ENCODE assay signal across 8 cellular contexts in the genomic region with DNA sequence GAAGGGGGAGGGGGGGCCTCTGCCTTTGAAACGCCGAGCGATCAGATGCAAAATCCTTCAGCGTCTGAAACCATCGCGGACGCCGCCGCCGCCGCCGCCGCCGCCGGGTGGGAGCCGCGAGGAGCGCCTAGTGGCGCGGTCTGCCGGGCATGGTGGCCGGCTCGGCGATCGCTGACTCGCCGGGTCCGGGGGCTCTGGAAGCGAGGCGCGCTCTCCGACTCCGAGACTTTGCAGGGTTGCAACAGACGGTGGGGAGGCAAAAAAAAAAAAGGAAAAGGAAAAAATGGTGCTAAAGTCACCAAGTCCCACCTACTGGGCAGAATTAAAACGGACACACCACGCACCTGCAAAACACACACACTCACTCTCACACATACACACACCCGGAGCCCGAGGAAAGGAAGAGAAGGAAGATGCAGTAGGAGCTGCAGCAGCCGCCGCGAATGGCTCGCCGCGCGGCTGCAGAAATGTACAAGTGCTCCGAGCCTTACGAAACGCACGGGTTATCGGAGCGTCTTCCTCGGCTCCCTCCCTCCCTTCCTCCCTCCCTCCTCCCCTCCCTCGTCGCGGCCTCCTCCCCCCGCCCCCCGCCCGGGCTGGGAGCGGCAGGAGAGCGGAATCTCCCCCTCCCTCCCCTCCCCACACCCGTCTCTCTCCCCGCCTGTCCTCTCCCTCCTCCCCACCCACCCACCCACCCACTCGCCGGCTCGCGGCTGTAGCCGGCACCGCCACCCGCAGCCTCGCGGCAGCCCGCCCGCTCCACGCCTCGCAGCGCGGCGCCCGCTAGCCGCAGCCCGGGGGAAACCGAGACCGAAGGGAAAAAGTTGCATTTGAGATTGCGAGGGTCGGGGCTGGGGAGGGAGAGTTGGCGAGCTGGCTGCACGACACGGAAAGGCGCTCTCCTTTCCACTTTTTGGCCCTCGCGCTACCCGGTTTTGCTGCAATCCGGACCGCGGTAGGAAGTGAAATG. TPM values are rescaled to one million over a fixed set of nuclear protein-coding genes. Genes with fewer than 3 reads are reported as not detected.
DNase-seq lines count a peak whose midpoint lies in the region; ATAC-seq and TF ChIP-seq lines count a peak whose summit lies in the region.

Gene NTRK3 (minus strand): TSS at position 479 of the 970 bp plus-strand sequence. CDS start 586 bp downstream, outside the sequence.

- no peak for ATAC-seq in HG02884 (IDR thresholded peaks at IDR 0.05; ENCODE audit: unreplicated experiment)

- TF ChIP-seq POLR2A in vagina (IDR thresholded peaks at IDR 0.05): no peak

- peak within 1 kb of the TSS; percentile 7 for H3K4me3 ChIP-seq in colonic mucosa
- peak within 1 kb of the TSS; percentile 27 to 43 for H3K4me3 ChIP-seq in muscle layer of colon (ENCODE audit: low read depth in 1 of 2, low read length in 2 of 2)
- H3K4me3 ChIP-seq in vagina: peak within 1 kb of the TSS; percentile 36 to 46

- no peak for TF ChIP-seq CTCF in colonic mucosa (IDR thresholded peaks at IDR 0.05)
- TF ChIP-seq CTCF in vagina (IDR thresholded peaks at IDR 0.05): no peak
- no peak for TF ChIP-seq CTCF in GM20000 (IDR thresholded peaks at IDR 0.05; ENCODE audit: extremely low read depth, missing control alignments)

- H3K27ac ChIP-seq in colonic mucosa: no peak within 1 kb of the TSS
- no peak within 1 kb of the TSS for H3K27ac ChIP-seq in muscle layer of colon (ENCODE audit: low read depth, low read length)
- H3K27ac ChIP-seq in vagina: no peak within 1 kb of the TSS

- intact Hi-C loops in colonic mucosa (cut with DNase I) (no loop called here), vagina (cut with DNase I) (loop anchor here (10.0 kb wide), 1 partner anchor 302 kb away; no protein-coding TSS in a partner anchor)

- H3K9me3 ChIP-seq in colonic mucosa (no peaks in the 10 kb centered on the region), muscle layer of colon (ENCODE audit: low read length) (no peaks in the 10 kb centered on the region), vagina (no peaks in the 10 kb centered on the region)

- peaks cover 46% of the 10 kb centered on the region for H3K27me3 ChIP-seq in colonic mucosa
- H3K27me3 ChIP-seq in muscle layer of colon (ENCODE audit: control insufficient read depth in 1 of 2, insufficient read depth in 2 of 2, low read length in 2 of 2): peaks cover 16 to 57% of the 10 kb centered on the region in 2 donors
- peaks cover 3% of the 10 kb centered on the region for H3K27me3 ChIP-seq in vagina

- H3K4me1 ChIP-seq in colonic mucosa: no peaks in the 10 kb centered on the region
- no peaks in the 10 kb centered on the region for H3K4me1 ChIP-seq in muscle layer of colon (ENCODE audit: insufficient read depth, low read length)
- H3K4me1 ChIP-seq in vagina: peaks cover 19% of the 10 kb centered on the region

- H3K9ac ChIP-seq in colonic mucosa (ENCODE audit: low read depth in 2 of 2, low read length in 2 of 2) (no peak within 1 kb of the TSS), muscle layer of colon (ENCODE audit: low read length) (no peak within 1 kb of the TSS)

- DNase-seq in ELF-1 (ENCODE audit: low read depth, low spot score) (peak; percentile 39), NCI-H526 treated with DMSO at 0.1 percent for 48 hours (lab: John Stamatoyannopoulos, UW) (peak; percentile 30), colonic mucosa (no peak), vagina (ENCODE audit: extremely low spot score in 2 of 2) (no peak), NCI-H146 treated with DMSO at 0.1 percent for 48 hours (lab: John Stamatoyannopoulos, UW; ENCODE audit: unreplicated experiment) (no peak), GM20000 (ENCODE audit: low spot score) (no peak)

- H3K36me3 ChIP-seq in colonic mucosa (no peaks in the 10 kb centered on the region), muscle layer of colon (ENCODE audit: insufficient read depth, low read length) (no peaks in the 10 kb centered on the region), vagina (no peaks in the 10 kb centered on the region)

RNA-seq across cellular contexts. Expression of gene NTRK3, which starts in this region (rescaled TPM):
- total RNA-seq in colonic mucosa: 1 to 10 TPM; 1.2 to 1.5 TPM
- 4.9 TPM for total RNA-seq in vagina

Comparison
In these comparisons a context has a peak if more than half of its experiments do, and no peak if none do; other contexts are left out.
1. DNase-seq: peak in ELF-1 (single experiment) and NCI-H526 treated with DMSO at 0.1 percent for 48 hours (single experiment); none in colonic mucosa (single experiment), vagina (0 of 2), NCI-H146 treated with DMSO at 0.1 percent for 48 hours (single experiment) and GM20000 (single experiment).
2. Peak in every context shown above with its lines, with median percentiles within 50 percentile points of each other: H3K4me3 ChIP-seq.